17 cellular contexts compared by ENCODE assay signal in the genomic region with DNA sequence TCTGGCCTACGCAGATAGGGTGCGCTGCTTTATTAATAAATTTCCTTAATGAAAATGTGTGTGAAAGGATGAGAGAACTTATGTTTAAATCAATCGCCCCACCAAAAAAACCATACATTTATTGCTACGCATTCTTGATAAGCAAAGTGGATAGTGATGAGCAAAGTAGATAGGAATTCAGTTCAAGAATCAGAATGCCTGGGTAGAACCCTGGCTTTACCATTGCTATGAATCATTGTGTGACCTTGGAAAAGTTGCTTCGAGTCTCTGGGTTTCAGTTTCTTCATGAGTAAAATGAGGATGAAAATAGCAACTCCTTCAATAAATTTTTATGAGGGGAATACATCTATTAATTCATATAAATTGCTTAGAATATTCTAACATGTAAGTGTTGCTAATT. TPM values are rescaled to one million over a fixed set of nuclear protein-coding genes. Genes with fewer than 3 reads are reported as not detected.
A peak's percentile ranks its signal among the peaks of the same experiment; 100 is the strongest.
DNase-seq lines count a peak whose midpoint lies in the region; ATAC-seq, FAIRE-seq and TF ChIP-seq lines count a peak whose summit lies in the region.
"Had no signal": no experiment of that assay in that cellular context is flagged by ENCODE, and none has a peak within 500 bp of the region (broad histone marks: within the 10 kb centered on the region; RNA-seq: fewer than 3 reads in every experiment).

No MANE protein-coding gene starts in this region.

- FAIRE-seq in RCC 7860 (lab: Jason Lieb, UNC) = peak; percentile 94

- no peak overlapping the region for H3K4me2 ChIP-seq in mesenchymal stem cell (ENCODE audit: low read length, poor library complexity, severe bottlenecking)

- H3K36me3 ChIP-seq in mesenchymal stem cell (ENCODE audit: control insufficient read depth in 1 of 2, insufficient read depth in 2 of 2, low read depth in 1 of 2, low read length in 2 of 2) = no peaks in the 10 kb centered on the region
- H3K36me3 ChIP-seq: colonic mucosa, SJCRH30 had no signal

- H3K23ac ChIP-seq in mesenchymal stem cell (ENCODE audit: low read length in 2 of 2) = no peak overlapping the region

- H2AFZ ChIP-seq in mesenchymal stem cell (ENCODE audit: low read depth, low read length) = no peak overlapping the region

- H3K27me3 Mint-ChIP-seq in chondrocyte (ENCODE audit: low read depth) = no peaks in the 10 kb centered on the region
- H3K27me3 Mint-ChIP-seq in stimulated activated memory B cell treated with anti-CD40 and anti-IgM and Interleukin-4, amounts not matched to agents 10 μg/mL and 1 μg/mL and 100 μg/mL, for 72 hours = no peaks in the 10 kb centered on the region
- H3K27me3 Mint-ChIP-seq in natural killer cell treated with Interleukin-12 subunit alpha and Interleukin-12 subunit beta and Interleukin-15 and Interleukin-18, amount 100 ng/mL, for 72 hours = peaks cover 22 to 34% of the 10 kb centered on the region in 2 donors

- ATAC-seq in HG02571 (IDR thresholded peaks at IDR 0.05; ENCODE audit: unreplicated experiment) = no peak
- no peak for ATAC-seq in stimulated activated memory B cell treated with anti-CD40 and anti-IgM and Interleukin-4, amounts not matched to agents 10 μg/mL and 1 μg/mL and 100 μg/mL, for 72 hours
- ATAC-seq in natural killer cell treated with Interleukin-12 subunit alpha and Interleukin-12 subunit beta and Interleukin-15 and Interleukin-18, amount 100 ng/mL, for 72 hours = no peak
- ATAC-seq: esophagus mucosa, left colon had no signal

- H3K14ac ChIP-seq in mesenchymal stem cell (ENCODE audit: low read length in 2 of 2) = no peak overlapping the region

- WGBS in mesenchymal stem cell = 20% methylated on average over 1 of the region's 5 CpGs

- peak overlapping the region; percentile 99 for H3K27ac Mint-ChIP-seq in chondrocyte (ENCODE audit: unreplicated experiment)
- no peak overlapping the region for H3K27ac Mint-ChIP-seq in stimulated activated memory B cell treated with anti-CD40 and anti-IgM and Interleukin-4, amounts not matched to agents 10 μg/mL and 1 μg/mL and 100 μg/mL, for 72 hours
- H3K27ac Mint-ChIP-seq in natural killer cell treated with Interleukin-12 subunit alpha and Interleukin-12 subunit beta and Interleukin-15 and Interleukin-18, amount 100 ng/mL, for 72 hours = no peak overlapping the region
- H3K27ac Mint-ChIP-seq: activated T-cell treated with anti-CD3 and anti-CD28 coated beads, Interleukin-2, amount 50 U/mL, for 24 hours had no signal

- no peak overlapping the region for H2BK12ac ChIP-seq in mesenchymal stem cell (ENCODE audit: low read length in 2 of 2)

- no peak overlapping the region for H3K18ac ChIP-seq in mesenchymal stem cell (ENCODE audit: low read depth in 1 of 2, low read length in 2 of 2)

- no peaks in the 10 kb centered on the region for H3K9me3 ChIP-seq in mesenchymal stem cell (ENCODE audit: control insufficient read depth, low read length)
- H3K9me3 ChIP-seq: colonic mucosa, SJCRH30 had no signal

- H2BK120ac ChIP-seq in mesenchymal stem cell (ENCODE audit: low read depth, low read length) = no peak overlapping the region

- TF ChIP-seq CTCF in chondrocyte (IDR thresholded peaks at IDR 0.05) = no peak

- no peak overlapping the region for H4K8ac ChIP-seq in mesenchymal stem cell (ENCODE audit: low read length)

- no peak overlapping the region for H3K9ac ChIP-seq in mesenchymal stem cell (ENCODE audit: low read length)

- H4K91ac ChIP-seq in mesenchymal stem cell (ENCODE audit: low read length) = no peak overlapping the region

- H3K4ac ChIP-seq in mesenchymal stem cell (ENCODE audit: low read depth in 1 of 2, low read length in 2 of 2) = no peak overlapping the region

- peaks cover 2% of the 10 kb centered on the region for H3K36me3 Mint-ChIP-seq in chondrocyte (ENCODE audit: low read depth)
- no peaks in the 10 kb centered on the region for H3K36me3 Mint-ChIP-seq in stimulated activated memory B cell treated with anti-CD40 and anti-IgM and Interleukin-4, amounts not matched to agents 10 μg/mL and 1 μg/mL and 100 μg/mL, for 72 hours
- H3K36me3 Mint-ChIP-seq in natural killer cell treated with Interleukin-12 subunit alpha and Interleukin-12 subunit beta and Interleukin-15 and Interleukin-18, amount 100 ng/mL, for 72 hours = no peaks in the 10 kb centered on the region

- H2AK5ac ChIP-seq in mesenchymal stem cell (ENCODE audit: low read length, severe bottlenecking) = no peak overlapping the region

- H2BK5ac ChIP-seq in mesenchymal stem cell (ENCODE audit: low read depth, low read length, poor library complexity, severe bottlenecking) = no peak overlapping the region

- H3K4me3 Mint-ChIP-seq in chondrocyte (ENCODE audit: unreplicated experiment) = no peak overlapping the region
- H3K4me3 Mint-ChIP-seq in stimulated activated memory B cell treated with anti-CD40 and anti-IgM and Interleukin-4, amounts not matched to agents 10 μg/mL and 1 μg/mL and 100 μg/mL, for 72 hours = no peak overlapping the region
- no peak overlapping the region for H3K4me3 Mint-ChIP-seq in natural killer cell treated with Interleukin-12 subunit alpha and Interleukin-12 subunit beta and Interleukin-15 and Interleukin-18, amount 100 ng/mL, for 72 hours
- H3K4me3 Mint-ChIP-seq: activated T-cell treated with anti-CD3 and anti-CD28 coated beads, Interleukin-2, amount 50 U/mL, for 24 hours had no signal

- H3K27ac ChIP-seq in mesenchymal stem cell (ENCODE audit: low read length, poor library complexity, severe bottlenecking) = peak overlapping the region; percentile 3
- H3K27ac ChIP-seq: colonic mucosa, SJCRH30 had no signal

- peaks cover 63% of the 10 kb centered on the region for H3K4me1 Mint-ChIP-seq in chondrocyte (ENCODE audit: low read depth)
- peaks cover 37% of the 10 kb centered on the region for H3K4me1 Mint-ChIP-seq in stimulated activated memory B cell treated with anti-CD40 and anti-IgM and Interleukin-4, amounts not matched to agents 10 μg/mL and 1 μg/mL and 100 μg/mL, for 72 hours
- H3K4me1 Mint-ChIP-seq in natural killer cell treated with Interleukin-12 subunit alpha and Interleukin-12 subunit beta and Interleukin-15 and Interleukin-18, amount 100 ng/mL, for 72 hours (ENCODE audit: low read depth in 2 of 2) = peaks cover 30% of the 10 kb centered on the region in 2 donors

- H3K27me3 ChIP-seq in mesenchymal stem cell (ENCODE audit: control insufficient read depth in 1 of 2, insufficient read depth in 1 of 2, low read length in 2 of 2) = no peaks in the 10 kb centered on the region
- H3K27me3 ChIP-seq: colonic mucosa, SJCRH30 had no signal

- peaks cover 2% of the 10 kb centered on the region for H3K4me1 ChIP-seq in mesenchymal stem cell (ENCODE audit: control insufficient read depth, insufficient read depth, low read depth, low read length)
- H3K4me1 ChIP-seq: colonic mucosa, SJCRH30 had no signal

- no peak overlapping the region for H3K4me3 ChIP-seq in mesenchymal stem cell (ENCODE audit: insufficient read depth in 1 of 2, low read depth in 1 of 2, low read length in 2 of 2)
- H3K4me3 ChIP-seq: colonic mucosa, SJCRH30 had no signal

- H3K9me3 Mint-ChIP-seq in chondrocyte (ENCODE audit: low read depth) = peaks cover 2% of the 10 kb centered on the region
- no peaks in the 10 kb centered on the region for H3K9me3 Mint-ChIP-seq in stimulated activated memory B cell treated with anti-CD40 and anti-IgM and Interleukin-4, amounts not matched to agents 10 μg/mL and 1 μg/mL and 100 μg/mL, for 72 hours
- no peaks in the 10 kb centered on the region for H3K9me3 Mint-ChIP-seq in natural killer cell treated with Interleukin-12 subunit alpha and Interleukin-12 subunit beta and Interleukin-15 and Interleukin-18, amount 100 ng/mL, for 72 hours
- H3K9me3 Mint-ChIP-seq: activated T-cell treated with anti-CD3 and anti-CD28 coated beads, Interleukin-2, amount 50 U/mL, for 24 hours had no signal

- no peaks in the 10 kb centered on the region for H3K79me1 ChIP-seq in mesenchymal stem cell (replicated peaks; ENCODE audit: low read length, poor library complexity, severe bottlenecking)

- DNase-seq in EH (ENCODE audit: low read depth) (peak; percentile 84), RCC 7860 (ENCODE audit: low spot score) (peak; percentile 84), chondrocyte (ENCODE audit: low spot score) (no peak), mesenchymal stem cell (peak; percentile 73)
- no peak for DNase-seq in stimulated activated CD4-positive, alpha-beta T cell treated with anti-CD3 and anti-CD28 coated beads, Interleukin-2, amount 100 ng/mL, for 24 hours
- no peak for DNase-seq in natural killer cell treated with Interleukin-12 subunit alpha and Interleukin-12 subunit beta and Interleukin-15 and Interleukin-18, amount 100 ng/mL, for 72 hours (ENCODE audit: low spot score)
- DNase-seq: activated T-cell treated with anti-CD3 and anti-CD28 coated beads, Interleukin-2, amount 50 U/mL, for 24 hours; colonic mucosa; hypothalamus; left colon; NCI-H1092 treated with DMSO at 0.1 percent for 48 hours; NK-92 treated with Interleukin-12 subunit alpha and Interleukin-12 subunit beta, amount 100 ng/mL, for 24 hours; posterior cingulate gyrus; SJCRH30 had no signal

- H2BK15ac ChIP-seq in mesenchymal stem cell (ENCODE audit: low read depth, poor library complexity, severe bottlenecking) = no peak overlapping the region

RNA-seq across cellular contexts. Expression of gene ALCAM, which starts 2.6 kb away (rescaled TPM):
- total RNA-seq in chondrocyte = 270 to 658 TPM (median 273 TPM) in 3 replicates
- 164 TPM for polyA plus RNA-seq in mesenchymal stem cell (2013, experiment 1 of 2)
- polyA plus RNA-seq in mesenchymal stem cell (2013, experiment 2 of 2) = 168 TPM
- 1 to 10 TPM; 8.0 to 9.0 TPM for total RNA-seq in natural killer cell treated with Interleukin-12 subunit alpha and Interleukin-12 subunit beta and Interleukin-15 and Interleukin-18, amount 100 ng/mL, for 72 hours

Comparison
In these comparisons a context has a peak if more than half of its experiments do, and no peak if none do; other contexts are left out.
1. DNase-seq: peak in EH (single experiment), RCC 7860 (single experiment) and mesenchymal stem cell (single experiment); none in chondrocyte (single experiment), stimulated activated CD4-positive, alpha-beta T cell treated with anti-CD3 and anti-CD28 coated beads, Interleukin-2, amount 100 ng/mL, for 24 hours (0 of 2) and natural killer cell treated with Interleukin-12 subunit alpha and Interleukin-12 subunit beta and Interleukin-15 and Interleukin-18, amount 100 ng/mL, for 72 hours (single experiment).
2. RNA of gene ALCAM, which starts 2.6 kb away (total RNA-seq): 270 to 658 TPM in chondrocyte; 8.0 to 9.0 TPM in natural killer cell treated with Interleukin-12 subunit alpha and Interleukin-12 subunit beta and Interleukin-15 and Interleukin-18, amount 100 ng/mL, for 72 hours; every median in the first group is over 10 times any median in the second.